In genomic region chrX:150216000-150216399, GRCh38 we compare ENCODE assay signal across 6 cellular contexts.
DNase-seq lines count a peak whose midpoint lies in the region; ATAC-seq, FAIRE-seq and TF ChIP-seq lines count a peak whose summit lies in the region.
"Not testable (repeated sequence)": the region's sequence is repeated elsewhere in the genome, so short reads cannot be mapped to it uniquely, and the experiment has no call there.

No MANE protein-coding gene starts in this region.

- not testable (repeated sequence) for H3K27ac Mint-ChIP-seq in stimulated activated memory B cell treated with anti-CD40 and anti-IgM and Interleukin-4, amounts not matched to agents 10 μg/mL and 1 μg/mL and 100 μg/mL, for 72 hours

- FAIRE-seq in GM19239 (lab: Jason Lieb, UNC): peak; percentile 57
- peak; percentile 73 for FAIRE-seq in bronchial epithelial cell (lab: Jason Lieb, UNC)
- FAIRE-seq in keratinocyte (lab: Jason Lieb, UNC): peak; percentile 32

- H3K4me1 ChIP-seq in keratinocyte (ENCODE audit: control insufficient read depth, extremely low read depth, insufficient read depth, low read length); mucosa of descending colon (ENCODE audit: low read depth); spleen: not testable (repeated sequence)

- H3K27me3 ChIP-seq in bronchial epithelial cell (ENCODE audit: control insufficient read depth, insufficient read depth, low read length); keratinocyte (ENCODE audit: control insufficient read depth, extremely low read depth, insufficient read depth, low read length); spleen (replicated peaks in 1 of 7): not testable (repeated sequence)

- not testable (repeated sequence) for H3K9me3 ChIP-seq in keratinocyte (ENCODE audit: control insufficient read depth, low read depth, low read length); mucosa of descending colon; spleen

- H2AFZ ChIP-seq in keratinocyte (ENCODE audit: control insufficient read depth, low read length): not testable (repeated sequence)

- not testable (repeated sequence) for H3K9me1 ChIP-seq in keratinocyte (ENCODE audit: control insufficient read depth, extremely low read depth, insufficient read depth, low read length)

- not testable (repeated sequence) for H3K4me1 Mint-ChIP-seq in stimulated activated memory B cell treated with anti-CD40 and anti-IgM and Interleukin-4, amounts not matched to agents 10 μg/mL and 1 μg/mL and 100 μg/mL, for 72 hours

- H3K9ac ChIP-seq in keratinocyte (ENCODE audit: control insufficient read depth, extremely low read depth, insufficient read depth, low read length): not testable (repeated sequence)

- H3K27ac ChIP-seq in keratinocyte (ENCODE audit: control insufficient read depth, insufficient read depth, low read length); spleen: not testable (repeated sequence)

- H3K36me3 Mint-ChIP-seq in stimulated activated memory B cell treated with anti-CD40 and anti-IgM and Interleukin-4, amounts not matched to agents 10 μg/mL and 1 μg/mL and 100 μg/mL, for 72 hours: not testable (repeated sequence)

- 64 to 95% (median 83%) methylated on average over 2 of the region's 4 CpGs; no CpG with 5 or more reads in 2 of the 5 donors for WGBS in spleen, 5 donors

- not testable (repeated sequence) for TF ChIP-seq CTCF in bronchial epithelial cell (IDR thresholded peaks at IDR 0.05; ENCODE audit: insufficient read depth, low read length, severe bottlenecking); keratinocyte (optimal IDR thresholded peaks at IDR 0.05 in 1 of 3, IDR thresholded peaks at IDR 0.05 in 1 of 3, conservative IDR thresholded peaks at IDR 0.05 in 1 of 3; ENCODE audit: extremely low read depth in 1 of 3, insufficient read depth in 2 of 3, low read length in 3 of 3); mucosa of descending colon (IDR thresholded peaks at IDR 0.05); spleen (IDR thresholded peaks at IDR 0.05 in 8 of 11, conservative IDR thresholded peaks at IDR 0.05 in 3 of 11)

- ATAC-seq in mucosa of descending colon: peak; percentile 18
- peak; percentile 31 for ATAC-seq in stimulated activated memory B cell treated with anti-CD40 and anti-IgM and Interleukin-4, amounts not matched to agents 10 μg/mL and 1 μg/mL and 100 μg/mL, for 72 hours

- not testable (repeated sequence) for H3K4me3 Mint-ChIP-seq in stimulated activated memory B cell treated with anti-CD40 and anti-IgM and Interleukin-4, amounts not matched to agents 10 μg/mL and 1 μg/mL and 100 μg/mL, for 72 hours

- not testable (repeated sequence) for H3K79me2 ChIP-seq in keratinocyte (ENCODE audit: control insufficient read depth, insufficient read depth, low read length)

- H4K20me1 ChIP-seq in keratinocyte (ENCODE audit: control insufficient read depth, extremely low read depth, insufficient read depth, low read length): not testable (repeated sequence)

- intact Hi-C loops in mucosa of descending colon (cut with DNase I, micrococcal nuclease); spleen (cut with DNase I; ENCODE audit: low total_unique reads): not testable (repeated sequence)

- DNase-seq in GM19239 (ENCODE audit: insufficient read length, low spot score); bronchial epithelial cell (ENCODE audit: low read depth); keratinocyte (ENCODE audit: low read depth, low spot score); mucosa of descending colon: not testable (repeated sequence)
- DNase-seq in spleen: peak; percentile 71

- H3K9me3 Mint-ChIP-seq in stimulated activated memory B cell treated with anti-CD40 and anti-IgM and Interleukin-4, amounts not matched to agents 10 μg/mL and 1 μg/mL and 100 μg/mL, for 72 hours: not testable (repeated sequence)

- not testable (repeated sequence) for TF ChIP-seq POLR2A in spleen (IDR thresholded peaks at IDR 0.05)

- dilution Hi-C loops in keratinocyte (cut with MboI; ENCODE audit: extremely low pct_ligation_motif_present, low sequenced_read_pairs): not testable (repeated sequence)

- H3K27me3 Mint-ChIP-seq in stimulated activated memory B cell treated with anti-CD40 and anti-IgM and Interleukin-4, amounts not matched to agents 10 μg/mL and 1 μg/mL and 100 μg/mL, for 72 hours: not testable (repeated sequence)

- H3K4me3 ChIP-seq in bronchial epithelial cell (ENCODE audit: low read depth, low read length); keratinocyte (ENCODE audit: control insufficient read depth in 2 of 3, extremely low read depth in 1 of 3, insufficient read depth in 2 of 3, low read depth in 1 of 3, low read length in 3 of 3); mucosa of descending colon; spleen: not testable (repeated sequence)

- not testable (repeated sequence) for H3K36me3 ChIP-seq in bronchial epithelial cell (ENCODE audit: control insufficient read depth, insufficient read depth, low read length); keratinocyte (ENCODE audit: control insufficient read depth in 2 of 2, extremely low read depth in 1 of 2, insufficient read depth in 2 of 2, low read length in 2 of 2); mucosa of descending colon (ENCODE audit: low read depth); spleen

- H3K4me2 ChIP-seq in keratinocyte (ENCODE audit: control insufficient read depth, extremely low read depth, insufficient read depth, low read depth, low read length): not testable (repeated sequence)
